In genomic region chr3:140545197-140545596, GRCh38 we compare ENCODE assay signal across 14 cellular contexts.
"Had no signal": no experiment of that assay in that cellular context is flagged by ENCODE, and none has a peak within 500 bp of the region (broad histone marks: within the 10 kb centered on the region; RNA-seq: fewer than 3 reads in every experiment).

No MANE protein-coding gene starts in this region.

- H3K36me3 Mint-ChIP-seq: natural killer cell had no signal

- H3K36me3 ChIP-seq: esophagus muscularis mucosa, ovary, right atrium auricular region, tibial nerve had no signal

- DNase-seq: cortex of kidney; dorsolateral prefrontal cortex; effector memory CD4-positive, alpha-beta T cell; natural killer cell; stimulated activated CD4-positive, alpha-beta T cell treated with anti-CD3 and anti-CD28 coated beads, Interleukin-2, amount 100 ng/mL, for 48 hours; stimulated activated naive CD4-positive, alpha-beta T cell treated with Interleukin-2 at 50 U/mL for 16 hours had no signal

- ATAC-seq: natural killer cell had no signal

- H3K4me3 Mint-ChIP-seq: central memory CD8-positive, alpha-beta T cell; natural killer cell; neural crest cell had no signal

- H3K4me1 ChIP-seq: right atrium auricular region had no signal

- H3K4me3 ChIP-seq: dorsolateral prefrontal cortex, esophagus muscularis mucosa, hepatocyte, ovary, right atrium auricular region, smooth muscle cell, tibial nerve had no signal

- H3K27me3 ChIP-seq: dorsolateral prefrontal cortex, esophagus muscularis mucosa, hepatocyte, ovary, right atrium auricular region, tibial nerve had no signal

- H3K4me1 Mint-ChIP-seq: central memory CD8-positive, alpha-beta T cell; natural killer cell; neural crest cell had no signal

- H3K9me3 ChIP-seq: esophagus muscularis mucosa, ovary, right atrium auricular region, tibial nerve had no signal

- H3K9me3 Mint-ChIP-seq: central memory CD8-positive, alpha-beta T cell; natural killer cell; neural crest cell had no signal

- H3K27ac ChIP-seq: dorsolateral prefrontal cortex, esophagus muscularis mucosa, hepatocyte, right atrium auricular region had no signal

- H3K27ac Mint-ChIP-seq: natural killer cell had no signal
